In genomic region chr11:73414977-73415492, GRCh38 we compare ENCODE assay signal across 12 cellular contexts. TPM values are rescaled to one million over a fixed set of nuclear protein-coding genes. Genes with fewer than 3 reads are reported as not detected.
DNase-seq lines count a peak whose midpoint lies in the region; ATAC-seq, FAIRE-seq and TF ChIP-seq lines count a peak whose summit lies in the region.
"Had no signal": no experiment of that assay in that cellular context is flagged by ENCODE, and none has a peak within 500 bp of the region (broad histone marks: within the 10 kb centered on the region; RNA-seq: fewer than 3 reads in every experiment).

No MANE protein-coding gene starts in this region.

- no peak overlapping the region for H3K4me3 Mint-ChIP-seq in stimulated activated memory B cell treated with anti-CD40 and anti-IgM and Interleukin-4, amounts not matched to agents 10 μg/mL and 1 μg/mL and 100 μg/mL, for 72 hours
- H3K4me3 Mint-ChIP-seq: naive B cell had no signal

- no peaks in the 10 kb centered on the region for H3K27me3 Mint-ChIP-seq in stimulated activated memory B cell treated with anti-CD40 and anti-IgM and Interleukin-4, amounts not matched to agents 10 μg/mL and 1 μg/mL and 100 μg/mL, for 72 hours
- H3K27me3 Mint-ChIP-seq: naive B cell had no signal

- peaks cover 2% of the 10 kb centered on the region for H3K9me3 Mint-ChIP-seq in stimulated activated memory B cell treated with anti-CD40 and anti-IgM and Interleukin-4, amounts not matched to agents 10 μg/mL and 1 μg/mL and 100 μg/mL, for 72 hours

- H3K4me3 ChIP-seq in fibroblast of villous mesenchyme (ENCODE audit: low read depth, low read length) (no peak overlapping the region), skeletal muscle cell (ENCODE audit: low read depth, low read length) (no peak overlapping the region)

- DNase-seq in GM18507 (ENCODE audit: extremely low spot score, insufficient read length, low read depth) (no peak), SKM-1 (lab: John Stamatoyannopoulos, UW; ENCODE audit: unreplicated experiment) (peak; percentile 62), fibroblast of villous mesenchyme (ENCODE audit: low read depth) (peak; percentile 90), skeletal muscle cell (ENCODE audit: low read depth) (peak; percentile 47), T1000 (lab: John Stamatoyannopoulos, UW) (no peak)
- DNase-seq in activated effector memory CD4-positive, alpha-beta T cell treated with Interleukin-2 at 50 U/mL for 16 hours: no peak
- DNase-seq: effector memory CD4-positive, alpha-beta T cell; naive B cell; NCI-H2171 had no signal

- H3K27ac Mint-ChIP-seq in stimulated activated memory B cell treated with anti-CD40 and anti-IgM and Interleukin-4, amounts not matched to agents 10 μg/mL and 1 μg/mL and 100 μg/mL, for 72 hours: no peak overlapping the region

- FAIRE-seq in GM18507 (lab: Jason Lieb, UNC): peak; percentile 5

- ATAC-seq in GM18873 (IDR thresholded peaks at IDR 0.05; ENCODE audit: low FRiP score, unreplicated experiment): no peak
- ATAC-seq in stimulated activated memory B cell treated with anti-CD40 and anti-IgM and Interleukin-4, amounts not matched to agents 10 μg/mL and 1 μg/mL and 100 μg/mL, for 72 hours: no peak
- ATAC-seq: HCT116 had no signal

- H3K36me3 Mint-ChIP-seq in stimulated activated memory B cell treated with anti-CD40 and anti-IgM and Interleukin-4, amounts not matched to agents 10 μg/mL and 1 μg/mL and 100 μg/mL, for 72 hours: peaks cover 38% of the 10 kb centered on the region

- H3K4me1 Mint-ChIP-seq in stimulated activated memory B cell treated with anti-CD40 and anti-IgM and Interleukin-4, amounts not matched to agents 10 μg/mL and 1 μg/mL and 100 μg/mL, for 72 hours: peaks cover 13% of the 10 kb centered on the region

- no peak for TF ChIP-seq CTCF in fibroblast of villous mesenchyme (IDR thresholded peaks at IDR 0.05; ENCODE audit: insufficient read depth, low read depth, low read length)

RNA-seq across cellular contexts. Expression of gene RELT, which starts 38.8 kb away (rescaled TPM):
- 3.5 and 4.2 TPM in 2 replicates for total RNA-seq in fibroblast of villous mesenchyme

Comparison
In these comparisons a context has a peak if more than half of its experiments do, and no peak if none do; other contexts are left out.
1. DNase-seq: peak in SKM-1 (single experiment), fibroblast of villous mesenchyme (single experiment) and skeletal muscle cell (single experiment); none in GM18507 (single experiment), T1000 (single experiment) and activated effector memory CD4-positive, alpha-beta T cell treated with Interleukin-2 at 50 U/mL for 16 hours (single experiment).